In genomic region chrX:318068-318738, GRCh38 we compare ENCODE assay signal across 8 cellular contexts. TPM values are rescaled to one million over a fixed set of nuclear protein-coding genes. Genes with fewer than 3 reads are reported as not detected.
DNase-seq lines count a peak whose midpoint lies in the region; ATAC-seq and TF ChIP-seq lines count a peak whose summit lies in the region.

No MANE protein-coding gene starts in this region.

- no peaks in the 10 kb centered on the region for H3K27me3 Mint-ChIP-seq in activated T-helper 17 cell treated with anti-CD3 and anti-CD28 coated beads, Interleukin-2, amount 50 U/mL, for 72 hours
- peaks cover 4% of the 10 kb centered on the region for H3K27me3 Mint-ChIP-seq in type B pancreatic cell

- no peak overlapping the region for H3K9ac ChIP-seq in parathyroid adenoma

- peak overlapping the region; percentile 61 for H3K4me2 ChIP-seq in parathyroid adenoma (ENCODE audit: low read length)

- no peaks in the 10 kb centered on the region for H3K4me1 ChIP-seq in parathyroid adenoma

- peak overlapping the region; percentile 80 for H2AFZ ChIP-seq in parathyroid adenoma

- H3K9me3 Mint-ChIP-seq in activated T-helper 17 cell treated with anti-CD3 and anti-CD28 coated beads, Interleukin-2, amount 50 U/mL, for 72 hours = no peaks in the 10 kb centered on the region
- H3K9me3 Mint-ChIP-seq in type B pancreatic cell = no peaks in the 10 kb centered on the region

- no peaks in the 10 kb centered on the region for H3K79me2 ChIP-seq in parathyroid adenoma

- H3K4me3 ChIP-seq in parathyroid adenoma (ENCODE audit: low read depth, low read length) = peak overlapping the region; percentile 87

- H3K36me3 Mint-ChIP-seq in activated T-helper 17 cell treated with anti-CD3 and anti-CD28 coated beads, Interleukin-2, amount 50 U/mL, for 72 hours (ENCODE audit: low read depth) = peaks cover 33% of the 10 kb centered on the region
- peaks cover 8% of the 10 kb centered on the region for H3K36me3 Mint-ChIP-seq in type B pancreatic cell

- H3K4me1 Mint-ChIP-seq in activated T-helper 17 cell treated with anti-CD3 and anti-CD28 coated beads, Interleukin-2, amount 50 U/mL, for 72 hours = peaks cover 2% of the 10 kb centered on the region
- H3K4me1 Mint-ChIP-seq in type B pancreatic cell (ENCODE audit: unreplicated experiment) = peaks cover 2% of the 10 kb centered on the region

- peak; percentile 59 for ATAC-seq in GM21825 (IDR thresholded peaks at IDR 0.05; ENCODE audit: unreplicated experiment)
- ATAC-seq in activated T-helper 17 cell treated with anti-CD3 and anti-CD28 coated beads, Interleukin-2, amount 50 U/mL, for 72 hours (replicated peaks) = peak; percentile 71

- TF ChIP-seq CTCF in parathyroid adenoma (IDR thresholded peaks at IDR 0.05) = no peak
- no peak for TF ChIP-seq CTCF in type B pancreatic cell (conservative IDR thresholded peaks at IDR 0.05)

- H3K27ac Mint-ChIP-seq in activated T-helper 17 cell treated with anti-CD3 and anti-CD28 coated beads, Interleukin-2, amount 50 U/mL, for 72 hours = peak overlapping the region; percentile 94
- H3K27ac Mint-ChIP-seq in type B pancreatic cell = peak overlapping the region; percentile 99

- peak; percentile 90 for DNase-seq in D341Med (ENCODE audit: low spot score)
- DNase-seq in LoVo (ENCODE audit: low spot score) = peak; percentile 96
- DNase-seq in germinal center (ENCODE audit: low spot score) = peak; percentile 96
- peak; percentile 94 for DNase-seq in type B pancreatic cell (ENCODE audit: extremely low spot score, unreplicated experiment)
- no peak for DNase-seq in kidney glomerular epithelial cell (lab: John Stamatoyannopoulos, UW)

- H3K36me3 ChIP-seq in parathyroid adenoma (ENCODE audit: control insufficient read depth, insufficient read depth, low read length) = no peaks in the 10 kb centered on the region

- H3K27me3 ChIP-seq in parathyroid adenoma (ENCODE audit: control insufficient read depth, insufficient read depth, low read length) = no peaks in the 10 kb centered on the region

- no peak overlapping the region for H3K4me3 Mint-ChIP-seq in activated T-helper 17 cell treated with anti-CD3 and anti-CD28 coated beads, Interleukin-2, amount 50 U/mL, for 72 hours
- peak overlapping the region; percentile 94 for H3K4me3 Mint-ChIP-seq in type B pancreatic cell

- no peaks in the 10 kb centered on the region for H3K9me3 ChIP-seq in parathyroid adenoma (ENCODE audit: control insufficient read depth, low read length)

- H3K27ac ChIP-seq in parathyroid adenoma = peak overlapping the region; percentile 77

RNA-seq across cellular contexts. Expression of gene GTPBP6, which starts 0.4 kb away (rescaled TPM):
- 10 to 100 TPM; 48.2 to 61.2 TPM for total RNA-seq in activated T-helper 17 cell treated with anti-CD3 and anti-CD28 coated beads, Interleukin-2, amount 50 U/mL, for 72 hours
- total RNA-seq in type B pancreatic cell (ENCODE audit: low replicate concordance) = 45.7 and 53.5 TPM in 2 replicates

RNA-seq across cellular contexts. Expression of gene PLCXD1, which starts 37.0 kb away (rescaled TPM):
- 10 to 100 TPM; 53.0 to 96.2 TPM for total RNA-seq in activated T-helper 17 cell treated with anti-CD3 and anti-CD28 coated beads, Interleukin-2, amount 50 U/mL, for 72 hours
- total RNA-seq in type B pancreatic cell (ENCODE audit: low replicate concordance) = 47.5 and 54.8 TPM in 2 replicates
